Comparison of ENCODE assay signal across 8 cellular contexts in genomic region chrX:12946838-12947544, GRCh38. TPM values are rescaled to one million over a fixed set of nuclear protein-coding genes. Genes with fewer than 3 reads are reported as not detected.
DNase-seq lines count a peak whose midpoint lies in the region; ATAC-seq and TF ChIP-seq lines count a peak whose summit lies in the region.

No MANE protein-coding gene starts in this region.

- ATAC-seq in GM18867 (IDR thresholded peaks at IDR 0.05; ENCODE audit: unreplicated experiment) (peak; percentile 37), left cardiac atrium (peak; percentile 49 to 73), psoas muscle (peak in 3 of 4 donors; percentile 49 to 63 (median 51)), HG02884 (IDR thresholded peaks at IDR 0.05; ENCODE audit: unreplicated experiment) (no peak)

- H3K36me3 ChIP-seq in A673 (ENCODE audit: insufficient read depth, low read length, poor library complexity, severe bottlenecking) (no peaks in the 10 kb centered on the region), psoas muscle (ENCODE audit: insufficient read depth in 1 of 2, low read depth in 1 of 2) (no peaks in the 10 kb centered on the region)

- DNase-seq in A673 (ENCODE audit: low spot score): peak; percentile 89
- DNase-seq in NCI-H1048 (lab: John Stamatoyannopoulos, UW): peak; percentile 50
- peak; percentile 45 for DNase-seq in SKM-1 treated with dmso at 0.1 percent for 144 hours (lab: John Stamatoyannopoulos, UW; ENCODE audit: unreplicated experiment)
- peak; percentile 32 for DNase-seq in activated naive CD8-positive, alpha-beta T cell treated with anti-CD3 and anti-CD28 coated beads, Interleukin-2, amount 50 U/mL, for 16 hours (ENCODE audit: low read depth, low spot score)
- peak; percentile 69 for DNase-seq in left cardiac atrium
- DNase-seq in psoas muscle: peak in 1 of 2 donors; percentile 34

- BruUV-seq in A673 (replicated peaks; lab: Mats Ljungman, UMichigan): no TSS peak

- peaks cover 37% of the 10 kb centered on the region for H3K4me1 ChIP-seq in A673 (ENCODE audit: insufficient read depth, low read length, poor library complexity, severe bottlenecking)
- peaks cover 5% of the 10 kb centered on the region for H3K4me1 ChIP-seq in psoas muscle

- H3K27me3 ChIP-seq in A673 (replicated peaks; ENCODE audit: insufficient read depth, low read depth, low read length, poor library complexity) (no peaks in the 10 kb centered on the region), psoas muscle (ENCODE audit: insufficient read depth in 3 of 3, low read length in 2 of 3) (no peaks in the 10 kb centered on the region)

- H3K4me3 ChIP-seq in A673 (ENCODE audit: low read depth, low read length, poor library complexity, severe bottlenecking): no peak overlapping the region
- H3K4me3 ChIP-seq in psoas muscle: no peak overlapping the region

- WGBS in psoas muscle, 3 donors: 41 to 55% (median 46%) methylated on average over 5 of the region's 5 CpGs

- CTCF ChIA-PET in A673 (lab: Charles Lee): interaction anchor here (0.5 to 2.9 kb wide), 15 partner anchors 8 to 713 kb away, joined by 3 to 55 read pairs (median 4); no protein-coding TSS in a partner anchor

- no peaks in the 10 kb centered on the region for H3K9me3 ChIP-seq in A673 (ENCODE audit: low read depth, low read length, poor library complexity, severe bottlenecking)
- no peaks in the 10 kb centered on the region for H3K9me3 ChIP-seq in psoas muscle

- TF ChIP-seq CTCF in A673 (conservative IDR thresholded peaks at IDR 0.05; ENCODE audit: low read depth, low read length) (peak; percentile 99), psoas muscle (IDR thresholded peaks at IDR 0.05) (peak; percentile 69)

- POLR2A ChIA-PET in A673 (lab: Charles Lee; ENCODE audit: low non-redundant PET): interaction anchor here (0.6 to 1.1 kb wide), 3 partner anchors 136 to 541 kb away, joined by 3 to 6 read pairs (median 5); no protein-coding TSS in a partner anchor

- intact Hi-C loops in A673 (cut with micrococcal nuclease; ENCODE audit: unreplicated experiment): loop anchor here (1.0 to 10.0 kb wide), 4 partner anchors 398 to 1078 kb away; partner anchors contain the start of gene GEMIN8
- intact Hi-C loops in left cardiac atrium (cut with DNase I): loop anchor here in 1 of 2 donors (2.0 kb wide), 1 partner anchor 542 kb away; no protein-coding TSS in a partner anchor
- intact Hi-C loops in psoas muscle (cut with DNase I): loop anchor here (2.0 to 5.0 kb wide), 2 partner anchors 540 to 542 kb away; no protein-coding TSS in a partner anchor

- H3K27ac ChIP-seq in A673 (ENCODE audit: low read depth, low read length, poor library complexity, severe bottlenecking): peak overlapping the region; percentile 51
- no peak overlapping the region for H3K27ac ChIP-seq in psoas muscle

RNA-seq across cellular contexts. Expression of gene TMSB4X, which starts 27.9 kb away (rescaled TPM):
- total RNA-seq in A673 (2021): 975 and 1,093 TPM in 2 replicates
- 1,000 to 10,000 TPM; 1,546 to 1,715 TPM for total RNA-seq in left cardiac atrium
- 100 to 1,000 TPM; 382 to 731 (median 461) TPM for total RNA-seq in psoas muscle
- 1,000 to 10,000 TPM in 1 of 3 donors, 100 to 1,000 TPM in 2; 534 to 1,148 (median 724) TPM for polyA plus RNA-seq in psoas muscle

RNA-seq across cellular contexts. Expression of gene TLR8, which starts 40.6 kb away (rescaled TPM):
- total RNA-seq in A673 (2021) (not detected in 2 replicates), left cardiac atrium (1 to 10 TPM; 1.4 to 3.5 TPM), psoas muscle (under 1 TPM; 0.36 to 0.57 (median 0.48) TPM)
- under 1 TPM; 0.06 to 0.10 (median 0.09) TPM for polyA plus RNA-seq in psoas muscle
